Comparison of ENCODE assay signal across 29 cellular contexts in genomic region chr15:38401101-38401500, GRCh38. TPM values are rescaled to one million over a fixed set of nuclear protein-coding genes. Genes with fewer than 3 reads are reported as not detected.
DNase-seq lines count a peak whose midpoint lies in the region; ATAC-seq and TF ChIP-seq lines count a peak whose summit lies in the region.
"Had no signal": no experiment of that assay in that cellular context is flagged by ENCODE, and none has a peak within 500 bp of the region (broad histone marks: within the 10 kb centered on the region; RNA-seq: fewer than 3 reads in every experiment).

No MANE protein-coding gene starts in this region.

- H3K4me2 ChIP-seq in mesenchymal stem cell (ENCODE audit: low read length, poor library complexity, severe bottlenecking), result no peak overlapping the region
- H3K4me2 ChIP-seq in MM.1S (ENCODE audit: low read depth, low read length), result no peak overlapping the region

- in situ Hi-C loops in brain microvascular endothelial cell (cut with HindIII; ENCODE audit: low pct_ligation_motif_present, low sequenced_read_pairs), result no loop called here

- H2BK12ac ChIP-seq in mesenchymal stem cell (ENCODE audit: low read length in 2 of 2), result no peak overlapping the region

- H3K27me3 ChIP-seq in ACC112 (ENCODE audit: insufficient read depth, low read length) (no peaks in the 10 kb centered on the region), brain microvascular endothelial cell (replicated peaks) (no peaks in the 10 kb centered on the region), mesenchymal stem cell (ENCODE audit: control insufficient read depth in 1 of 2, insufficient read depth in 1 of 2, low read length in 2 of 2) (no peaks in the 10 kb centered on the region), MM.1S (replicated peaks; ENCODE audit: insufficient read depth, low read length) (no peaks in the 10 kb centered on the region)
- H3K27me3 ChIP-seq: colonic mucosa had no signal

- H3K36me3 ChIP-seq in ACC112 (ENCODE audit: insufficient read depth, low read length) (no peaks in the 10 kb centered on the region), brain microvascular endothelial cell (replicated peaks) (no peaks in the 10 kb centered on the region), mesenchymal stem cell (ENCODE audit: control insufficient read depth in 1 of 2, insufficient read depth in 2 of 2, low read depth in 1 of 2, low read length in 2 of 2) (no peaks in the 10 kb centered on the region), MM.1S (replicated peaks; ENCODE audit: insufficient read depth, low read length) (no peaks in the 10 kb centered on the region)
- H3K36me3 ChIP-seq: colonic mucosa, left lung had no signal

- H3K4me1 Mint-ChIP-seq in HFFc6 (ENCODE audit: low read depth) (peaks cover 47% of the 10 kb centered on the region), endothelial cell (ENCODE audit: unreplicated experiment) (peaks cover 7% of the 10 kb centered on the region)
- H3K4me1 Mint-ChIP-seq: activated naive CD8-positive, alpha-beta T cell treated with anti-CD3 and anti-CD28 coated beads, Interleukin-2, amount 50 U/mL, for 24 hours; B cell; CD8-positive, alpha-beta memory T cell; naive thymus-derived CD8-positive, alpha-beta T cell; stimulated activated naive CD8-positive, alpha-beta T cell treated with anti-CD3 and anti-CD28 coated beads, Interleukin-15, amount 100 ng/mL, for 72 hours; T-helper 17 cell had no signal

- no peaks in the 10 kb centered on the region for H3K79me1 ChIP-seq in mesenchymal stem cell (replicated peaks; ENCODE audit: low read length, poor library complexity, severe bottlenecking)

- TF ChIP-seq CTCF in HFFc6 (IDR thresholded peaks at IDR 0.05) (no peak), brain microvascular endothelial cell (IDR thresholded peaks at IDR 0.05; ENCODE audit: low read depth, low read length, missing control alignments) (no peak), MM.1S (IDR thresholded peaks at IDR 0.05; ENCODE audit: low read length) (no peak), endothelial cell (IDR thresholded peaks at IDR 0.05; ENCODE audit: unreplicated experiment) (no peak)

- ATAC-seq in HG02981 (IDR thresholded peaks at IDR 0.05; ENCODE audit: unreplicated experiment), result no peak
- ATAC-seq: activated naive CD8-positive, alpha-beta T cell treated with anti-CD3 and anti-CD28 coated beads, Interleukin-2, amount 50 U/mL, for 24 hours; HCT116; K562; left lung; naive thymus-derived CD8-positive, alpha-beta T cell; stimulated activated naive CD8-positive, alpha-beta T cell treated with anti-CD3 and anti-CD28 coated beads, Interleukin-15, amount 100 ng/mL, for 72 hours; T-helper 17 cell had no signal

- H3K79me2 ChIP-seq in ACC112 (ENCODE audit: control insufficient read depth, insufficient read depth, low read length, unreplicated experiment), result no peaks in the 10 kb centered on the region
- no peaks in the 10 kb centered on the region for H3K79me2 ChIP-seq in MM.1S (ENCODE audit: low read length)

- H3K14ac ChIP-seq in mesenchymal stem cell (ENCODE audit: low read length in 2 of 2), result no peak overlapping the region

- H3K4me3 ChIP-seq in ACC112 (ENCODE audit: low read depth, low read length), result peak overlapping the region; percentile 19
- H3K4me3 ChIP-seq in brain microvascular endothelial cell (ENCODE audit: low read depth, low read length), result no peak overlapping the region
- H3K4me3 ChIP-seq in mesenchymal stem cell (ENCODE audit: insufficient read depth in 1 of 2, low read depth in 1 of 2, low read length in 2 of 2), result peak overlapping the region in 1 of 2 experiments; percentile 48
- no peak overlapping the region for H3K4me3 ChIP-seq in MM.1S (ENCODE audit: low read length)
- H3K4me3 ChIP-seq: colonic mucosa, K562, left lung, skin epidermis had no signal

- no peak overlapping the region for H2AK5ac ChIP-seq in mesenchymal stem cell (ENCODE audit: low read length, severe bottlenecking)

- no peak overlapping the region for H3K4ac ChIP-seq in mesenchymal stem cell (ENCODE audit: low read depth in 1 of 2, low read length in 2 of 2)

- H2AFZ ChIP-seq in ACC112 (ENCODE audit: low read length, unreplicated experiment) (peak overlapping the region; percentile 90), mesenchymal stem cell (ENCODE audit: low read depth, low read length) (no peak overlapping the region), MM.1S (ENCODE audit: low read length) (no peak overlapping the region)

- peak overlapping the region; percentile 78 for H3K9ac ChIP-seq in mesenchymal stem cell (ENCODE audit: low read length)
- no peak overlapping the region for H3K9ac ChIP-seq in MM.1S (ENCODE audit: low read length)

- 83% methylated on average over 6 of the region's 6 CpGs for WGBS in mesenchymal stem cell

- no peak overlapping the region for H4K91ac ChIP-seq in mesenchymal stem cell (ENCODE audit: low read length)

- H4K20me1 ChIP-seq in MM.1S (ENCODE audit: insufficient read depth, low read length), result no peaks in the 10 kb centered on the region

- no peak overlapping the region for H3K23ac ChIP-seq in mesenchymal stem cell (ENCODE audit: low read length in 2 of 2)

- H3K9me2 ChIP-seq in MM.1S (replicated peaks; ENCODE audit: insufficient read depth, low read length), result no peaks in the 10 kb centered on the region

- H2BK5ac ChIP-seq in mesenchymal stem cell (ENCODE audit: low read depth, low read length, poor library complexity, severe bottlenecking), result no peak overlapping the region

- H3K27me3 Mint-ChIP-seq in HFFc6 (ENCODE audit: insufficient read depth) (peaks cover 5% of the 10 kb centered on the region), endothelial cell (ENCODE audit: unreplicated experiment) (no peaks in the 10 kb centered on the region)

- H3K9me3 ChIP-seq in mesenchymal stem cell (ENCODE audit: control insufficient read depth, low read length), result no peaks in the 10 kb centered on the region
- H3K9me3 ChIP-seq in MM.1S (replicated peaks; ENCODE audit: insufficient read depth, low read length), result no peaks in the 10 kb centered on the region
- H3K9me3 ChIP-seq: colonic mucosa, left lung had no signal

- no peaks in the 10 kb centered on the region for H3F3A ChIP-seq in MM.1S (ENCODE audit: insufficient read depth, low read length)

- H3K27ac Mint-ChIP-seq in HFFc6, result peak overlapping the region; percentile 26
- H3K27ac Mint-ChIP-seq in endothelial cell (ENCODE audit: unreplicated experiment), result no peak overlapping the region
- H3K27ac Mint-ChIP-seq: activated naive CD8-positive, alpha-beta T cell treated with anti-CD3 and anti-CD28 coated beads, Interleukin-2, amount 50 U/mL, for 24 hours; B cell; CD8-positive, alpha-beta memory T cell; naive thymus-derived CD8-positive, alpha-beta T cell; T-helper 17 cell had no signal

- H3K27ac ChIP-seq in ACC112 (ENCODE audit: low read depth, low read length), result peak overlapping the region; percentile 44
- H3K27ac ChIP-seq in brain microvascular endothelial cell, result peak overlapping the region; percentile 37
- no peak overlapping the region for H3K27ac ChIP-seq in mesenchymal stem cell (ENCODE audit: low read length, poor library complexity, severe bottlenecking)
- no peak overlapping the region for H3K27ac ChIP-seq in MM.1S (ENCODE audit: low read length)
- H3K27ac ChIP-seq: colonic mucosa, left lung had no signal

- peaks cover 3% of the 10 kb centered on the region; the same call in 1 of the 2 replicates for H3K9me3 Mint-ChIP-seq in HFFc6
- no peaks in the 10 kb centered on the region for H3K9me3 Mint-ChIP-seq in endothelial cell (ENCODE audit: unreplicated experiment)
- H3K9me3 Mint-ChIP-seq: activated naive CD8-positive, alpha-beta T cell treated with anti-CD3 and anti-CD28 coated beads, Interleukin-2, amount 50 U/mL, for 24 hours; naive thymus-derived CD8-positive, alpha-beta T cell; stimulated activated naive CD8-positive, alpha-beta T cell treated with anti-CD3 and anti-CD28 coated beads, Interleukin-15, amount 100 ng/mL, for 72 hours had no signal

- H2BK120ac ChIP-seq in mesenchymal stem cell (ENCODE audit: low read depth, low read length), result no peak overlapping the region

- H3K4me3 Mint-ChIP-seq in HFFc6 (peak overlapping the region; percentile 78), endothelial cell (ENCODE audit: unreplicated experiment) (no peak overlapping the region)
- H3K4me3 Mint-ChIP-seq: activated naive CD8-positive, alpha-beta T cell treated with anti-CD3 and anti-CD28 coated beads, Interleukin-2, amount 50 U/mL, for 24 hours; B cell; CD8-positive, alpha-beta memory T cell; naive thymus-derived CD8-positive, alpha-beta T cell; stimulated activated naive CD8-positive, alpha-beta T cell treated with anti-CD3 and anti-CD28 coated beads, Interleukin-15, amount 100 ng/mL, for 72 hours; T-helper 17 cell had no signal

- H3K36me3 Mint-ChIP-seq in HFFc6 (ENCODE audit: low read depth), result no peaks in the 10 kb centered on the region
- H3K36me3 Mint-ChIP-seq in endothelial cell (ENCODE audit: low read depth, unreplicated experiment), result no peaks in the 10 kb centered on the region
- H3K36me3 Mint-ChIP-seq: naive thymus-derived CD8-positive, alpha-beta T cell had no signal

- H4K8ac ChIP-seq in mesenchymal stem cell (ENCODE audit: low read length), result no peak overlapping the region

- H2BK15ac ChIP-seq in mesenchymal stem cell (ENCODE audit: low read depth, poor library complexity, severe bottlenecking), result no peak overlapping the region

- H3K4me1 ChIP-seq in ACC112 (ENCODE audit: control insufficient read depth, insufficient read depth, low read length, unreplicated experiment) (peaks cover 35% of the 10 kb centered on the region), mesenchymal stem cell (ENCODE audit: control insufficient read depth, insufficient read depth, low read depth, low read length) (peaks cover 3% of the 10 kb centered on the region), MM.1S (ENCODE audit: low read length) (no peaks in the 10 kb centered on the region)
- H3K4me1 ChIP-seq: colonic mucosa, left lung had no signal

- H3K18ac ChIP-seq in mesenchymal stem cell (ENCODE audit: low read depth in 1 of 2, low read length in 2 of 2), result no peak overlapping the region

- DNase-seq in HFFc6, result peak; percentile 27
- no peak for DNase-seq in brain microvascular endothelial cell
- DNase-seq in mesenchymal stem cell, result no peak
- no peak for DNase-seq in MM.1S
- DNase-seq in CD1c-positive myeloid dendritic cell (ENCODE audit: extremely low spot score), result no peak
- DNase-seq in endothelial cell (ENCODE audit: low spot score), result no peak
- DNase-seq: activated CD4-positive, alpha-beta T cell treated with anti-CD3 and anti-CD28 coated beads for 4 hours; activated effector memory CD4-positive, alpha-beta T cell treated with anti-CD3 and anti-CD28 coated beads, Interleukin-2, amount 50 U/mL, for 16 hours; activated naive CD8-positive, alpha-beta T cell treated with anti-CD3 and anti-CD28 coated beads, Interleukin-2, amount 50 U/mL, for 24 hours; CD8-positive, alpha-beta memory T cell; colonic mucosa; DMS 273 treated with DMSO at 0.1 percent for 48 hours; effector CD8-positive, alpha-beta T cell; left lung; midbrain; naive thymus-derived CD8-positive, alpha-beta T cell; NCI-H1436; NCI-H446; nucleus accumbens; stimulated activated CD8-positive, alpha-beta memory T cell treated with anti-CD3 and anti-CD28 coated beads, Interleukin-4, amount 100 ng/mL, for 48 hours; stimulated activated naive CD8-positive, alpha-beta T cell treated with anti-CD3 and anti-CD28 coated beads, Interleukin-15, amount 100 ng/mL, for 72 hours; T-helper 17 cell; trophoblast cell had no signal

RNA-seq across cellular contexts. Expression of gene FAM98B, which starts 52.8 kb away (rescaled TPM):
- 10 to 100 TPM; 30.8 to 44.9 (median 40.1) TPM for total RNA-seq in HFFc6 (2021; fragmentation: NEBNext Ultra II Directional; extraction: Animal tissue kit (Norgen Biotek cat#: 25700))
- 19.2 TPM for polyA plus RNA-seq in mesenchymal stem cell (2013, experiment 1 of 2)
- 21.0 TPM for polyA plus RNA-seq in mesenchymal stem cell (2013, experiment 2 of 2)
- total RNA-seq in endothelial cell (ENCODE audit: unreplicated experiment), result 24.6 TPM

Comparison
In these comparisons a context has a peak if more than half of its experiments do, and no peak if none do; other contexts are left out.
1. H3K27ac ChIP-seq: peak in ACC112 (single experiment) and brain microvascular endothelial cell (single experiment); none in mesenchymal stem cell (single experiment) and MM.1S (single experiment).